In the genomic region with DNA sequence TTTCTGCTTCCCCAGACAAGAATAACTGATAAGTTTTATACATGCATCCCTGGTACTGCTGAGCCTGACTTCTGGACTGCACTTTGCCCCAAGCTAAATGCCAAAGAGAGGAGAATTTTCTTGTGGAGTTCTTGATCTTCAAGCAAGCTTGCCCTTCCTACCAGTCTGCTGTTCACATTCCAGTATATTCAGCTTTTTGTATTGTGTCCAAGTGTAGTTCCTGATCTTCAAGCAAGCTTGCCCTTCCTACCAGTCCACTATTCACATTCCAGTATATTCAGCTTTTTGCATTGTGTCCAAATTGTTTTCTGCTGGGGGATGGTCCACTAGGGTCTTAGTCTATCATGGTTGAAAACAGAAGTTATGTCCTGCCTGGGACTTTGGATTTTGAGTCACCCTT, we compare ENCODE assay signal across 9 cellular contexts. TPM values are rescaled to one million over a fixed set of nuclear protein-coding genes. Genes with fewer than 3 reads are reported as not detected.
DNase-seq lines count a peak whose midpoint lies in the region; ATAC-seq and TF ChIP-seq lines count a peak whose summit lies in the region.
"Had no signal": no experiment of that assay in that cellular context is flagged by ENCODE, and none has a peak within 500 bp of the region (broad histone marks: within the 10 kb centered on the region; RNA-seq: fewer than 3 reads in every experiment).

No MANE protein-coding gene starts in this region.

- CTCF ChIA-PET in WTC11 (lab: Charles Lee), result no interaction called here

- H3K4me3 ChIP-seq in iPS-15b (ENCODE audit: low read depth, low read length), result peak overlapping the region; percentile 88

- H3K9me3 ChIP-seq in iPS-15b (ENCODE audit: control insufficient read depth, insufficient read depth, low read length), result no peaks in the 10 kb centered on the region

- H3K36me3 Mint-ChIP-seq in T-helper 1 cell treated with Interleukin-12 subunit alpha and Interleukin-12 subunit beta and Interleukin-4 antibody, amounts not matched to agents 30 μg/mL and 1 μg/mL, for 36 hours (ENCODE audit: low read depth), result peaks cover 11% of the 10 kb centered on the region
- peaks cover 14% of the 10 kb centered on the region for H3K36me3 Mint-ChIP-seq in WTC11

- peak overlapping the region; percentile 92 for H3K27ac Mint-ChIP-seq in T-helper 1 cell treated with Interleukin-12 subunit alpha and Interleukin-12 subunit beta and Interleukin-4 antibody, amounts not matched to agents 30 μg/mL and 1 μg/mL, for 36 hours
- peak overlapping the region; percentile 97; the same call in 1 of the 2 replicates for H3K27ac Mint-ChIP-seq in WTC11
- peak overlapping the region; percentile 100 for H3K27ac Mint-ChIP-seq in stimulated activated naive CD8-positive, alpha-beta T cell treated with anti-CD3 and anti-CD28 coated beads, Interleukin-15, amount 100 ng/mL, for 72 hours

- POLR2A ChIA-PET in WTC11 (lab: Charles Lee), result interaction anchor here (1.8 kb wide), 1 partner anchor 14 kb away, joined by 7 read pairs; no protein-coding TSS in a partner anchor

- peak overlapping the region; percentile 94 for H3K9ac ChIP-seq in iPS-15b (ENCODE audit: low read depth, low read length)

- peak overlapping the region; percentile 97 for H3K4me3 Mint-ChIP-seq in T-helper 1 cell treated with Interleukin-12 subunit alpha and Interleukin-12 subunit beta and Interleukin-4 antibody, amounts not matched to agents 30 μg/mL and 1 μg/mL, for 36 hours
- peak overlapping the region; percentile 97 for H3K4me3 Mint-ChIP-seq in WTC11
- H3K4me3 Mint-ChIP-seq in stimulated activated naive CD8-positive, alpha-beta T cell treated with anti-CD3 and anti-CD28 coated beads, Interleukin-15, amount 100 ng/mL, for 72 hours, result peak overlapping the region; percentile 92 to 93

- intact Hi-C loops in left colon (cut with DNase I, micrococcal nuclease), result no loop called here

- DNase-seq in T-helper 1 cell, result no peak
- no peak for DNase-seq in WTC11 (ENCODE audit: low spot score)
- no peak for DNase-seq in stimulated activated naive CD8-positive, alpha-beta T cell treated with anti-CD3 and anti-CD28 coated beads, Interleukin-15, amount 100 ng/mL, for 72 hours
- no peak for DNase-seq in left colon
- DNase-seq in kidney glomerular epithelial cell (lab: John Stamatoyannopoulos, UW), result no peak
- DNase-seq: 8988T had no signal

- H3K9me3 Mint-ChIP-seq in T-helper 1 cell treated with Interleukin-12 subunit alpha and Interleukin-12 subunit beta and Interleukin-4 antibody, amounts not matched to agents 30 μg/mL and 1 μg/mL, for 36 hours, result no peaks in the 10 kb centered on the region
- H3K9me3 Mint-ChIP-seq in WTC11, result no peaks in the 10 kb centered on the region; the same call in 1 of the 2 replicates
- H3K9me3 Mint-ChIP-seq in stimulated activated naive CD8-positive, alpha-beta T cell treated with anti-CD3 and anti-CD28 coated beads, Interleukin-15, amount 100 ng/mL, for 72 hours, result no peaks in the 10 kb centered on the region

- no peak for ATAC-seq in WTC11
- ATAC-seq in stimulated activated naive CD8-positive, alpha-beta T cell treated with anti-CD3 and anti-CD28 coated beads, Interleukin-15, amount 100 ng/mL, for 72 hours, result no peak
- no peak for ATAC-seq in left colon
- no peak for ATAC-seq in HG03108 (IDR thresholded peaks at IDR 0.05; ENCODE audit: unreplicated experiment)

- H3K4me1 ChIP-seq in iPS-15b (ENCODE audit: control insufficient read depth, insufficient read depth, low read length), result peaks cover 13% of the 10 kb centered on the region

- H3K4me1 Mint-ChIP-seq in T-helper 1 cell treated with Interleukin-12 subunit alpha and Interleukin-12 subunit beta and Interleukin-4 antibody, amounts not matched to agents 30 μg/mL and 1 μg/mL, for 36 hours (ENCODE audit: low read depth), result peaks cover 32% of the 10 kb centered on the region
- peaks cover 65% of the 10 kb centered on the region for H3K4me1 Mint-ChIP-seq in WTC11
- H3K4me1 Mint-ChIP-seq in stimulated activated naive CD8-positive, alpha-beta T cell treated with anti-CD3 and anti-CD28 coated beads, Interleukin-15, amount 100 ng/mL, for 72 hours, result peaks cover 19% of the 10 kb centered on the region

- peaks cover 29% of the 10 kb centered on the region for H3K27me3 Mint-ChIP-seq in T-helper 1 cell treated with Interleukin-12 subunit alpha and Interleukin-12 subunit beta and Interleukin-4 antibody, amounts not matched to agents 30 μg/mL and 1 μg/mL, for 36 hours (ENCODE audit: low read depth)
- peaks cover 5% of the 10 kb centered on the region; the same call in 1 of the 2 replicates for H3K27me3 Mint-ChIP-seq in WTC11 (ENCODE audit: low read depth)
- peaks cover 33% of the 10 kb centered on the region for H3K27me3 Mint-ChIP-seq in stimulated activated naive CD8-positive, alpha-beta T cell treated with anti-CD3 and anti-CD28 coated beads, Interleukin-15, amount 100 ng/mL, for 72 hours

- TF ChIP-seq CTCF in WTC11 (IDR thresholded peaks at IDR 0.05), result no peak

- peaks cover 12% of the 10 kb centered on the region for H3K27me3 ChIP-seq in iPS-15b (ENCODE audit: control insufficient read depth, insufficient read depth, low read length)

- H3K36me3 ChIP-seq in iPS-15b (ENCODE audit: control insufficient read depth, insufficient read depth, low read length), result no peaks in the 10 kb centered on the region

TF ChIP-seq in WTC11, 78 proteins besides CTCF, POLR2A, EP300 and RAD21:
- TF ChIP-seq, protein P1, sequence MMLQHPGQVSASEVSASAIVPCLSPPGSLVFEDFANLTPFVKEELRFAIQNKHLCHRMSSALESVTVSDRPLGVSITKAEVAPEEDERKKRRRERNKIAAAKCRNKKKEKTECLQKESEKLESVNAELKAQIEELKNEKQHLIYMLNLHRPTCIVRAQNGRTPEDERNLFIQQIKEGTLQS (CRISPR knock-in tag; conservative IDR thresholded peaks at IDR 0.05), result no peak
- TF ChIP-seq IRF2 (CRISPR knock-in tag; IDR thresholded peaks at IDR 0.05; ENCODE audit: borderline replicate concordance, low read depth), result no peak
- no peak for TF ChIP-seq TEAD4 (CRISPR knock-in tag; IDR thresholded peaks at IDR 0.05)
- TF ChIP-seq, protein P2, sequence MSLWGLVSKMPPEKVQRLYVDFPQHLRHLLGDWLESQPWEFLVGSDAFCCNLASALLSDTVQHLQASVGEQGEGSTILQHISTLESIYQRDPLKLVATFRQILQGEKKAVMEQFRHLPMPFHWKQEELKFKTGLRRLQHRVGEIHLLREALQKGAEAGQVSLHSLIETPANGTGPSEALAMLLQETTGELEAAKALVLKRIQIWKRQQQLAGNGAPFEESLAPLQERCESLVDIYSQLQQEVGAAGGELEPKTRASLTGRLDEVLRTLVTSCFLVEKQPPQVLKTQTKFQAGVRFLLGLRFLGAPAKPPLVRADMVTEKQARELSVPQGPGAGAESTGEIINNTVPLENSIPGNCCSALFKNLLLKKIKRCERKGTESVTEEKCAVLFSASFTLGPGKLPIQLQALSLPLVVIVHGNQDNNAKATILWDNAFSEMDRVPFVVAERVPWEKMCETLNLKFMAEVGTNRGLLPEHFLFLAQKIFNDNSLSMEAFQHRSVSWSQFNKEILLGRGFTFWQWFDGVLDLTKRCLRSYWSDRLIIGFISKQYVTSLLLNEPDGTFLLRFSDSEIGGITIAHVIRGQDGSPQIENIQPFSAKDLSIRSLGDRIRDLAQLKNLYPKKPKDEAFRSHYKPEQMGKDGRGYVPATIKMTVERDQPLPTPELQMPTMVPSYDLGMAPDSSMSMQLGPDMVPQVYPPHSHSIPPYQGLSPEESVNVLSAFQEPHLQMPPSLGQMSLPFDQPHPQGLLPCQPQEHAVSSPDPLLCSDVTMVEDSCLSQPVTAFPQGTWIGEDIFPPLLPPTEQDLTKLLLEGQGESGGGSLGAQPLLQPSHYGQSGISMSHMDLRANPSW (CRISPR knock-in tag; conservative IDR thresholded peaks at IDR 0.05; ENCODE audit: low read depth), result no peak
- TF ChIP-seq, protein P3, sequence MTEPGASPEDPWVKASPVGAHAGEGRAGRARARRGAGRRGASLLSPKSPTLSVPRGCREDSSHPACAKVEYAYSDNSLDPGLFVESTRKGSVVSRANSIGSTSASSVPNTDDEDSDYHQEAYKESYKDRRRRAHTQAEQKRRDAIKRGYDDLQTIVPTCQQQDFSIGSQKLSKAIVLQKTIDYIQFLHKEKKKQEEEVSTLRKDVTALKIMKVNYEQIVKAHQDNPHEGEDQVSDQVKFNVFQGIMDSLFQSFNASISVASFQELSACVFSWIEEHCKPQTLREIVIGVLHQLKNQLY (CRISPR knock-in tag; IDR thresholded peaks at IDR 0.05), result no peak
- TF ChIP-seq, protein P4, sequence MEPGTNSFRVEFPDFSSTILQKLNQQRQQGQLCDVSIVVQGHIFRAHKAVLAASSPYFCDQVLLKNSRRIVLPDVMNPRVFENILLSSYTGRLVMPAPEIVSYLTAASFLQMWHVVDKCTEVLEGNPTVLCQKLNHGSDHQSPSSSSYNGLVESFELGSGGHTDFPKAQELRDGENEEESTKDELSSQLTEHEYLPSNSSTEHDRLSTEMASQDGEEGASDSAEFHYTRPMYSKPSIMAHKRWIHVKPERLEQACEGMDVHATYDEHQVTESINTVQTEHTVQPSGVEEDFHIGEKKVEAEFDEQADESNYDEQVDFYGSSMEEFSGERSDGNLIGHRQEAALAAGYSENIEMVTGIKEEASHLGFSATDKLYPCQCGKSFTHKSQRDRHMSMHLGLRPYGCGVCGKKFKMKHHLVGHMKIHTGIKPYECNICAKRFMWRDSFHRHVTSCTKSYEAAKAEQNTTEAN (CRISPR knock-in tag; IDR thresholded peaks at IDR 0.05), result no peak
- no peak for TF ChIP-seq SMAD4 (CRISPR knock-in tag; IDR thresholded peaks at IDR 0.05)
- TF ChIP-seq SOX15 (CRISPR knock-in tag; IDR thresholded peaks at IDR 0.05), result no peak
- no peak for TF ChIP-seq ZNF317 (CRISPR knock-in tag; IDR thresholded peaks at IDR 0.05; ENCODE audit: borderline replicate concordance, low read depth)
- TF ChIP-seq, protein P5, sequence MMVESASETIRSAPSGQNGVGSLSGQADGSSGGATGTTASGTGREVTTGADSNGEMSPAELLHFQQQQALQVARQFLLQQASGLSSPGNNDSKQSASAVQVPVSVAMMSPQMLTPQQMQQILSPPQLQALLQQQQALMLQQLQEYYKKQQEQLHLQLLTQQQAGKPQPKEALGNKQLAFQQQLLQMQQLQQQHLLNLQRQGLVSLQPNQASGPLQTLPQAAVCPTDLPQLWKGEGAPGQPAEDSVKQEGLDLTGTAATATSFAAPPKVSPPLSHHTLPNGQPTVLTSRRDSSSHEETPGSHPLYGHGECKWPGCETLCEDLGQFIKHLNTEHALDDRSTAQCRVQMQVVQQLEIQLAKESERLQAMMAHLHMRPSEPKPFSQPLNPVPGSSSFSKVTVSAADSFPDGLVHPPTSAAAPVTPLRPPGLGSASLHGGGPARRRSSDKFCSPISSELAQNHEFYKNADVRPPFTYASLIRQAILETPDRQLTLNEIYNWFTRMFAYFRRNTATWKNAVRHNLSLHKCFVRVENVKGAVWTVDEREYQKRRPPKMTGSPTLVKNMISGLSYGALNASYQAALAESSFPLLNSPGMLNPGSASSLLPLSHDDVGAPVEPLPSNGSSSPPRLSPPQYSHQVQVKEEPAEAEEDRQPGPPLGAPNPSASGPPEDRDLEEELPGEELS (CRISPR knock-in tag; IDR thresholded peaks at IDR 0.05), result no peak

RNA-seq across cellular contexts. Expression of a gene that starts 0.9 kb away (rescaled TPM):
- total RNA-seq in WTC11 (2021), result 22.1 to 24.6 TPM (median 23.8 TPM) in 3 replicates
- 10 to 100 TPM in 1 of 2 donors, 1 to 10 TPM in 1; 9.5 to 11.1 TPM for total RNA-seq in left colon

RNA-seq across cellular contexts. Expression of a gene that starts 13.1 kb away (rescaled TPM):
- total RNA-seq in WTC11 (2021), result 1.5 to 2.1 TPM (median 1.5 TPM) in 3 replicates
- under 1 TPM; 0.12 to 0.64 TPM for total RNA-seq in left colon
